Comparison of ENCODE assay signal across 10 cellular contexts in genomic region chr18:8611916-8612576, GRCh38. TPM values are rescaled to one million over a fixed set of nuclear protein-coding genes. Genes with fewer than 3 reads are reported as not detected.
DNase-seq lines count a peak whose midpoint lies in the region; ATAC-seq, FAIRE-seq and TF ChIP-seq lines count a peak whose summit lies in the region.
"Had no signal": no experiment of that assay in that cellular context is flagged by ENCODE, and none has a peak within 500 bp of the region (broad histone marks: within the 10 kb centered on the region; RNA-seq: fewer than 3 reads in every experiment).

No MANE protein-coding gene starts in this region.

- no peak for TF ChIP-seq CTCF in HepG2 (CRISPR knock-in tag; IDR thresholded peaks at IDR 0.05)
- TF ChIP-seq CTCF in right lobe of liver (IDR thresholded peaks at IDR 0.05): no peak
- no peak for TF ChIP-seq CTCF in WTC11 (IDR thresholded peaks at IDR 0.05)

- in situ Hi-C loops in HepG2 (cut with HindIII; ENCODE audit: extremely low pct_ligation_motif_present, low pct_unique_long_range_greater_than_20kb): no loop called here

- intact Hi-C loops in HepG2 (cut with micrococcal nuclease; ENCODE audit: unreplicated experiment): no loop called here
- intact Hi-C loops in right lobe of liver (cut with DNase I): no loop called here

- POLR2A ChIA-PET in HepG2 (lab: Yijun Ruan, JAX) (no interaction called here), WTC11 (lab: Charles Lee) (no interaction called here)

- no TSS peak for BruUV-seq in HepG2 (replicated peaks; lab: Mats Ljungman, UMichigan)

- ATAC-seq in HepG2 (no peak), right lobe of liver (no peak), WTC11 (no peak; the same call in 1 of the 2 replicates)

- no peak for TF ChIP-seq RAD21 in HepG2 (CRISPR knock-in tag; IDR thresholded peaks at IDR 0.05)

- TF ChIP-seq EP300 in HepG2 (IDR thresholded peaks at IDR 0.05; ENCODE audit: low read depth in 2 of 2, low read length in 2 of 2): no peak
- TF ChIP-seq EP300 in HepG2 (CRISPR knock-in tag; IDR thresholded peaks at IDR 0.05; ENCODE audit: borderline replicate concordance): no peak

- H3K9me3 Mint-ChIP-seq in WTC11: no peaks in the 10 kb centered on the region

- H3K27ac ChIP-seq in HepG2 (ENCODE audit: extremely low read length, insufficient read depth, low read length) (no peak overlapping the region), right lobe of liver (no peak overlapping the region)

- peak overlapping the region in 1 of 3 experiments; percentile 5; a peak in 1 of 6 replicates for H3K4me3 ChIP-seq in HepG2 (replicated peaks in 1 of 3; ENCODE audit: insufficient read depth in 1 of 3, low read depth in 2 of 3, low read length in 3 of 3)
- no peak overlapping the region for H3K4me3 ChIP-seq in right lobe of liver
- H3K4me3 ChIP-seq in iPS-18c (ENCODE audit: insufficient read depth, low read depth, low read length): peak overlapping the region; percentile 93; the same call in 1 of the 2 replicates

- peak overlapping the region; percentile 84 for H3K4me2 ChIP-seq in HepG2 (ENCODE audit: low read depth, low read length)

- H3K4me1 Mint-ChIP-seq in WTC11: peaks cover 79% of the 10 kb centered on the region

- peaks cover 31% of the 10 kb centered on the region for H4K20me1 ChIP-seq in HepG2 (ENCODE audit: insufficient read depth, low read length)

- WGBS in HepG2 (ENCODE audit: low lambda C conversion rate): 92% methylated on average over 17 of the region's 17 CpGs
- WGBS in right lobe of liver (ENCODE audit: insufficient coverage, low coverage, low lambda C conversion rate, missing lambda C conversion rate): 94% methylated on average over 11 of the region's 17 CpGs

- H3K9me3 ChIP-seq in HepG2 (ENCODE audit: low read length): no peaks in the 10 kb centered on the region
- H3K9me3 ChIP-seq in right lobe of liver: no peaks in the 10 kb centered on the region
- H3K9me3 ChIP-seq in iPS-18c (ENCODE audit: control insufficient read depth, insufficient read depth, low read length): no peaks in the 10 kb centered on the region

- peaks cover 70% of the 10 kb centered on the region for H3K79me2 ChIP-seq in HepG2 (ENCODE audit: insufficient read depth, low read length)

- H3K27me3 Mint-ChIP-seq in WTC11 (ENCODE audit: low read depth): peaks cover 13% of the 10 kb centered on the region

- DNase-seq in HepG2 (ENCODE audit: low spot score) (no peak), right lobe of liver (no peak), WTC11 (ENCODE audit: low spot score) (no peak), NCI-H446 treated with DMSO at 0.1 percent for 48 hours (lab: John Stamatoyannopoulos, UW) (no peak), midbrain (lab: John Stamatoyannopoulos, UW) (no peak), NCI-H1436 (lab: John Stamatoyannopoulos, UW) (no peak)
- no peak for DNase-seq in activated effector memory CD4-positive, alpha-beta T cell treated with anti-CD3 and anti-CD28 coated beads, Interleukin-2, amount 50 U/mL, for 16 hours
- DNase-seq: COR-L47 had no signal

- TF ChIP-seq POLR2A in HepG2 (IDR thresholded peaks at IDR 0.05; ENCODE audit: insufficient read depth in 1 of 2, low read depth in 2 of 2, low read length in 2 of 2) (no peak), right lobe of liver (IDR thresholded peaks at IDR 0.05) (no peak)

- H3K36me3 Mint-ChIP-seq in WTC11: peaks cover 34% of the 10 kb centered on the region

- H3K36me3 ChIP-seq in HepG2 (replicated peaks in 1 of 2; ENCODE audit: control insufficient read depth in 1 of 2, insufficient read depth in 2 of 2, low read length in 2 of 2) (0 out of 5 replicates have a peak, but pooled peaks cover 0 to 6% of the 10 kb centered on the region in 2 experiments), right lobe of liver (no peaks in the 10 kb centered on the region)

- no peak overlapping the region for H3K9ac ChIP-seq in HepG2 (ENCODE audit: insufficient read depth, low read depth, low read length)

- CTCF ChIA-PET in HepG2 (lab: Yijun Ruan, JAX; ENCODE audit: low intra/inter-chr PET ratio, low total read pairs) (no interaction called here), WTC11 (lab: Charles Lee) (interaction anchor here (0.9 kb wide), 1 partner anchor 85 kb away, joined by 3 read pairs; no protein-coding TSS in a partner anchor)

- peak overlapping the region; percentile 86 for H3K4me3 Mint-ChIP-seq in WTC11

- FAIRE-seq in HepG2 (lab: Jason Lieb, UNC): no peak
- FAIRE-seq: H54 had no signal

- H2AFZ ChIP-seq in HepG2 (ENCODE audit: low read length): no peak overlapping the region

- H3K27ac Mint-ChIP-seq in WTC11: peak overlapping the region; percentile 91

- H3K4me1 ChIP-seq in HepG2 (ENCODE audit: insufficient read depth, low read length) (peaks cover 78% of the 10 kb centered on the region), right lobe of liver (peaks cover 0 to 42% (median 0%) of the 10 kb centered on the region in 4 donors)

- H3K27me3 ChIP-seq in HepG2 (ENCODE audit: control insufficient read depth in 1 of 2, insufficient read depth in 2 of 2, low read length in 2 of 2) (no peaks in the 10 kb centered on the region; a peak in 1 of 5 replicates), right lobe of liver (no peaks in the 10 kb centered on the region)

TF ChIP-seq in HepG2, 621 proteins besides CTCF, POLR2A, EP300 and RAD21 (continues in another document):
- peak; percentile 42; the same call in 1 of the 2 replicates for TF ChIP-seq ZBTB33 (CRISPR knock-in tag; IDR thresholded peaks at IDR 0.05)
- TF ChIP-seq BORCS8-MEF2B (CRISPR knock-in tag; IDR thresholded peaks at IDR 0.05): 0 out of 2 replicates have a peak, but pooled peaks have one; percentile 14

TF ChIP-seq in WTC11, 78 proteins besides CTCF, POLR2A, EP300 and RAD21 (continues in another document):
- TF ChIP-seq NR2C2 (CRISPR knock-in tag; IDR thresholded peaks at IDR 0.05) (no peak), CREB1 (CRISPR knock-in tag; IDR thresholded peaks at IDR 0.05) (no peak), ATF3 (CRISPR knock-in tag; conservative IDR thresholded peaks at IDR 0.05) (no peak), NR3C1 (CRISPR knock-in tag; conservative IDR thresholded peaks at IDR 0.05; ENCODE audit: low read depth) (no peak), FOXP4 (CRISPR knock-in tag; IDR thresholded peaks at IDR 0.05) (no peak), HMGXB4 (CRISPR knock-in tag; IDR thresholded peaks at IDR 0.05) (no peak)

RNA-seq across cellular contexts. Expression of gene RAB12, which starts 2.8 kb away (rescaled TPM):
- 21.4 and 25.3 TPM in 2 replicates for total RNA-seq in HepG2 (2016; rRNA removed; fragmentation: Illumina TruSeq; extraction: Trizol)
- total RNA-seq in HepG2 (2016; cell fraction: cytosol; rRNA removed; fragmentation: Illumina TruSeq; extraction: Trizol; ENCODE audit: low read depth): 10.6 and 11.9 TPM in 2 replicates
- total RNA-seq in HepG2 (2016; cell fraction: insoluble cytoplasmic fraction; rRNA removed; fragmentation: Illumina TruSeq; extraction: Trizol): 20.0 and 24.5 TPM in 2 replicates
- total RNA-seq in HepG2 (2016; cell fraction: membrane; rRNA removed; fragmentation: Illumina TruSeq; extraction: Trizol): 24.8 and 25.8 TPM in 2 replicates
- 22.3 and 24.8 TPM in 2 replicates for total RNA-seq in HepG2 (2016; cell fraction: nucleus; rRNA removed; fragmentation: Illumina TruSeq; extraction: Trizol)
- polyA plus RNA-seq in HepG2 (2011; rRNA removed): 9.5 and 10.7 TPM in 2 replicates
- 3.8 and 6.9 TPM in 2 replicates for polyA plus RNA-seq in HepG2 (2011; cell fraction: cytosol; rRNA removed)
- polyA plus RNA-seq in HepG2 (2011; cell fraction: nucleus; rRNA removed): 10.5 and 15.2 TPM in 2 replicates
- 21.4 and 24.9 TPM in 2 replicates for polyA plus RNA-seq in HepG2 (2012)
- 7.7 and 8.8 TPM in 2 replicates for polyA plus RNA-seq in HepG2 (2016; cell fraction: cytosol; fragmentation: Illumina TruSeq; extraction: Trizol; ENCODE audit: low read depth)
- polyA plus RNA-seq in HepG2 (2016; cell fraction: insoluble cytoplasmic fraction; fragmentation: Illumina TruSeq; extraction: Trizol; ENCODE audit: low read depth): 27.0 and 29.3 TPM in 2 replicates
- polyA plus RNA-seq in HepG2 (2016; cell fraction: membrane; fragmentation: Illumina TruSeq; extraction: Trizol; ENCODE audit: low read depth): 18.8 and 19.2 TPM in 2 replicates
- polyA plus RNA-seq in HepG2 (2016; cell fraction: nucleus; fragmentation: Illumina TruSeq; extraction: Trizol; ENCODE audit: insufficient read depth, low read depth): 49.1 and 55.1 TPM in 2 replicates
- 2.8 and 6.1 TPM in 2 replicates for polyA minus RNA-seq in HepG2 (2011; rRNA and poly(A)+ RNA removed; ENCODE audit: low replicate concordance)
- polyA minus RNA-seq in HepG2 (2011; cell fraction: cytosol; rRNA and poly(A)+ RNA removed): 11.2 and 14.9 TPM in 2 replicates
- polyA minus RNA-seq in HepG2 (2011; cell fraction: nucleus; rRNA and poly(A)+ RNA removed): 19.1 and 21.0 TPM in 2 replicates
- total RNA-seq in right lobe of liver: 10 to 100 TPM; 16.5 to 26.5 (median 22.6) TPM
- total RNA-seq in WTC11 (2021): 56.1 to 69.3 TPM (median 58.1 TPM) in 3 replicates
